ENCODE assay signal across 8 cellular contexts in genomic region chr17:7716901-7717755, GRCh38. TPM values are rescaled to one million over a fixed set of nuclear protein-coding genes. Genes with fewer than 3 reads are reported as not detected.
DNase-seq lines count a peak whose midpoint lies in the region; ATAC-seq and TF ChIP-seq lines count a peak whose summit lies in the region.

DNAH2 (plus strand) TSS chr17:7717744; CDS start chr17:7719735, 1,991 bp downstream.

- DNase-seq in Caco-2 = peak; percentile 84
- DNase-seq in HT-29 (ENCODE audit: low spot score) = peak; percentile 67
- peak; percentile 39 for DNase-seq in NOMO-1 treated with DMSO at 0.1 percent for 48 hours (lab: John Stamatoyannopoulos, UW; ENCODE audit: unreplicated experiment)
- peak; percentile 75 for DNase-seq in activated naive CD8-positive, alpha-beta T cell treated with anti-CD3 and anti-CD28 coated beads, Interleukin-2, amount 50 U/mL, for 24 hours
- DNase-seq in head of caudate nucleus = peak; percentile 75 to 94 (median 86)
- DNase-seq in nucleus accumbens (lab: John Stamatoyannopoulos, UW) = peak in 52 of 56 donors; percentile 31 to 93 (median 74)

- intact Hi-C loops in Caco-2 (cut with micrococcal nuclease; ENCODE audit: unreplicated experiment) (no loop called here), head of caudate nucleus (cut with DNase I) (no loop called here)

- H3K9me3 ChIP-seq in Caco-2 = no peaks in the 10 kb centered on the region

- BruUV-seq in Caco-2 (replicated peaks; lab: Mats Ljungman, UMichigan) = no TSS peak

- H3K27ac Mint-ChIP-seq in Caco-2 (ENCODE audit: unreplicated experiment) = peak within 1 kb of the TSS; percentile 17
- H3K27ac Mint-ChIP-seq in activated naive CD8-positive, alpha-beta T cell treated with anti-CD3 and anti-CD28 coated beads, Interleukin-2, amount 50 U/mL, for 24 hours = no peak within 1 kb of the TSS

- no peaks in the 10 kb centered on the region for H3K27me3 ChIP-seq in Caco-2 (replicated peaks; ENCODE audit: control insufficient read depth, insufficient read depth, low read length)

- POLR2A ChIA-PET in Caco-2 (lab: Charles Lee) = no interaction called here

- H3K36me3 Mint-ChIP-seq in Caco-2 (ENCODE audit: insufficient read depth, unreplicated experiment) = no peaks in the 10 kb centered on the region
- no peaks in the 10 kb centered on the region for H3K36me3 Mint-ChIP-seq in activated naive CD8-positive, alpha-beta T cell treated with anti-CD3 and anti-CD28 coated beads, Interleukin-2, amount 50 U/mL, for 24 hours (ENCODE audit: low read depth)

- H3K27me3 Mint-ChIP-seq in Caco-2 (ENCODE audit: insufficient read depth, unreplicated experiment) = peaks cover 11% of the 10 kb centered on the region
- peaks cover 68% of the 10 kb centered on the region for H3K27me3 Mint-ChIP-seq in activated naive CD8-positive, alpha-beta T cell treated with anti-CD3 and anti-CD28 coated beads, Interleukin-2, amount 50 U/mL, for 24 hours

- H3K4me3 Mint-ChIP-seq in Caco-2 (ENCODE audit: unreplicated experiment) = peak within 1 kb of the TSS; percentile 85
- H3K4me3 Mint-ChIP-seq in activated naive CD8-positive, alpha-beta T cell treated with anti-CD3 and anti-CD28 coated beads, Interleukin-2, amount 50 U/mL, for 24 hours = peak within 1 kb of the TSS; percentile 73

- no peaks in the 10 kb centered on the region for H3K4me1 ChIP-seq in Caco-2
- no peaks in the 10 kb centered on the region for H3K4me1 ChIP-seq in urinary bladder (ENCODE audit: insufficient read depth)

- CTCF ChIA-PET in Caco-2 (lab: Charles Lee) = interaction anchor here (0.6 to 3.0 kb wide), 8 partner anchors 11 to 313 kb away, joined by 4 to 24 read pairs (median 8); partner anchors contain the start of genes EFNB3, SAT2, TMEM256 and WRAP53

- H3K36me3 ChIP-seq in Caco-2 (ENCODE audit: control insufficient read depth, insufficient read depth, low read length) (no peaks in the 10 kb centered on the region), urinary bladder (ENCODE audit: insufficient read depth) (no peaks in the 10 kb centered on the region)

- H3K4me3 ChIP-seq in Caco-2 (ENCODE audit: low read depth, low read length) = peak within 1 kb of the TSS; percentile 55
- peak within 1 kb of the TSS; percentile 44 for H3K4me3 ChIP-seq in urinary bladder (ENCODE audit: low read depth, low read length)

- H3K9me3 Mint-ChIP-seq in Caco-2 (ENCODE audit: unreplicated experiment) = no peaks in the 10 kb centered on the region
- H3K9me3 Mint-ChIP-seq in activated naive CD8-positive, alpha-beta T cell treated with anti-CD3 and anti-CD28 coated beads, Interleukin-2, amount 50 U/mL, for 24 hours = no peaks in the 10 kb centered on the region

- no peak within 1 kb of the TSS for H3K27ac ChIP-seq in urinary bladder (ENCODE audit: low read depth)

- WGBS in urinary bladder = under 1% methylated on average over 64 of the region's 64 CpGs

- ATAC-seq in activated naive CD8-positive, alpha-beta T cell treated with anti-CD3 and anti-CD28 coated beads, Interleukin-2, amount 50 U/mL, for 24 hours = peak; percentile 76
- ATAC-seq in GM18873 (IDR thresholded peaks at IDR 0.05; ENCODE audit: low FRiP score, unreplicated experiment) = no peak

- H3K4me1 Mint-ChIP-seq in Caco-2 (ENCODE audit: low read depth, unreplicated experiment) = no peaks in the 10 kb centered on the region
- H3K4me1 Mint-ChIP-seq in activated naive CD8-positive, alpha-beta T cell treated with anti-CD3 and anti-CD28 coated beads, Interleukin-2, amount 50 U/mL, for 24 hours = peaks cover 13% of the 10 kb centered on the region

- TF ChIP-seq CTCF in Caco-2 (IDR thresholded peaks at IDR 0.05; ENCODE audit: insufficient read depth in 1 of 2, low read depth in 1 of 2, low read length in 1 of 2, severe bottlenecking in 1 of 2, unreplicated experiment in 1 of 2) = peak in 1 of 2 experiments; percentile 57

RNA-seq across cellular contexts. Expression of gene DNAH2, which starts in this region (rescaled TPM):
- 1.9 and 2.8 TPM in 2 replicates for total RNA-seq in Caco-2 (2022)
- total RNA-seq in HT-29 (2014; rRNA removed; shearing (Covaris generic)) = 0.21 TPM in 1 of 2 replicates, not detected in the other
- 0.11 TPM for total RNA-seq in urinary bladder
- polyA plus RNA-seq in urinary bladder = 0.16 TPM

Comparison
In these comparisons a context has a peak if more than half of its experiments do, and no peak if none do; other contexts are left out.
1. Peak in DNase-seq in HT-29; RNA of the gene not detected or under 1 TPM.